In the genomic region with DNA sequence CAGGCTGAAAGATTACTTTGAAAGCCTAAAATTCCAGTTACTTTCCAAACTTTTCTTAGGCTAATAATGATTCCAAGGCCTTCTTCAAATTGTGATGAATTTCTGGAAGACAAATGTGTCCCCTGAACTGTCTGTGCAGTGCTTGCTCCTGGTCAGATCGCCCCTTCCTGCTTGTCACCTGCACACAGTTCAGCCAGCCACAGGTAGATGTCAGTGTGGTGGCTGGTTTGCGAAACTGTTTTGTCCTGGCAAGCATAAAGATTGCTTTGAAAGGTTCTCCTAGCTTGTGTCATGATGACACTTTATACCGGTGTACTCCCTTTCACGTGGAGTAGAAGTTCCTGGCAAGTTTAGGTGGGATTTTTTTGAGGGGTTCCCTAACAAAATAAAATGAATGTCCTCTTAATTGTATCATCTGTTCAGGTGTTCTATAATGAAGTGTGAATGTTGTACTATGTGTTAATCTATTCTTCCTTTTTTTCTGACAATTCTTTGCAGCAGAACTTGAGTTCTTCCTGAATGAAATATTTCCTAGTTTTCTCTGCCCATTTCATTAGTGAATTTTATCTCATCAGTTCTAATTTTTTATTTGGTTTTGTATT, we compare ENCODE assay signal across 8 cellular contexts.
DNase-seq lines count a peak whose midpoint lies in the region; ATAC-seq, FAIRE-seq and TF ChIP-seq lines count a peak whose summit lies in the region.

No MANE protein-coding gene starts in this region.

- H3K9me3 ChIP-seq in endodermal cell (ENCODE audit: control insufficient read depth, low read length) = no peaks in the 10 kb centered on the region
- no peaks in the 10 kb centered on the region for H3K9me3 ChIP-seq in neural progenitor cell (ENCODE audit: low read depth)

- no peaks in the 10 kb centered on the region for H3F3A ChIP-seq in GM23338 (replicated peaks; ENCODE audit: low read depth)
- H3F3A ChIP-seq in neural progenitor cell (ENCODE audit: low read depth) = no peaks in the 10 kb centered on the region

- peak; percentile 86 for FAIRE-seq in GM12891 (lab: Jason Lieb, UNC)

- H3K27me3 ChIP-seq in GM23338 (ENCODE audit: insufficient read depth) (no peaks in the 10 kb centered on the region), endodermal cell (ENCODE audit: control insufficient read depth, insufficient read depth, low read length, poor library complexity, severe bottlenecking) (no peaks in the 10 kb centered on the region), neural progenitor cell (no peaks in the 10 kb centered on the region)

- H3K36me3 Mint-ChIP-seq in GM23338 (ENCODE audit: low read depth) (no peaks in the 10 kb centered on the region), endodermal cell (ENCODE audit: low read depth) (no peaks in the 10 kb centered on the region), neural progenitor cell (no peaks in the 10 kb centered on the region)

- H3K79me2 ChIP-seq in GM23338 (replicated peaks; ENCODE audit: insufficient read depth) = no peaks in the 10 kb centered on the region
- no peaks in the 10 kb centered on the region for H3K79me2 ChIP-seq in neural progenitor cell (ENCODE audit: low read depth)

- H3K4me3 Mint-ChIP-seq in GM23338 (no peak overlapping the region), endodermal cell (no peak overlapping the region), neural progenitor cell (no peak overlapping the region)

- TF ChIP-seq POLR2A in GM12891 (IDR thresholded peaks at IDR 0.05; ENCODE audit: low read depth, low read length) = no peak

- H3K9me3 Mint-ChIP-seq in GM23338 (no peaks in the 10 kb centered on the region), endodermal cell (no peaks in the 10 kb centered on the region), neural progenitor cell (no peaks in the 10 kb centered on the region)

- no peaks in the 10 kb centered on the region for H3K4me1 ChIP-seq in GM23338 (ENCODE audit: insufficient read depth)
- H3K4me1 ChIP-seq in endodermal cell (ENCODE audit: control insufficient read depth, insufficient read depth, low read length) = peaks cover 3% of the 10 kb centered on the region
- no peaks in the 10 kb centered on the region for H3K4me1 ChIP-seq in neural progenitor cell

- 20 to 31% methylated on average over 2 to 4 of the region's 4 CpGs for WGBS in endodermal cell (ENCODE audit: insufficient coverage in 1 of 2, insufficient read length in 1 of 2), 2 experiments

- H3K9ac ChIP-seq in endodermal cell (ENCODE audit: extremely low read depth, low read length, poor library complexity, severe bottlenecking) = no peak overlapping the region
- no peak overlapping the region for H3K9ac ChIP-seq in neural progenitor cell

- TF ChIP-seq CTCF in GM23338 (conservative IDR thresholded peaks at IDR 0.05; ENCODE audit: low read depth in 2 of 2) (peak; percentile 72 to 85), VCaP (conservative IDR thresholded peaks at IDR 0.05) (peak; percentile 92), endodermal cell (conservative IDR thresholded peaks at IDR 0.05) (peak; percentile 86), neural progenitor cell (IDR thresholded peaks at IDR 0.05) (peak; percentile 63)

- H3K4me2 ChIP-seq in GM23338 = no peak overlapping the region
- H3K4me2 ChIP-seq in neural progenitor cell = no peak overlapping the region

- H2AFZ ChIP-seq in GM23338 (no peak overlapping the region), neural progenitor cell (replicated peaks) (no peak overlapping the region)

- no peaks in the 10 kb centered on the region for H3K9me2 ChIP-seq in GM23338 (ENCODE audit: insufficient read depth)

- H3K27ac ChIP-seq in GM23338 (ENCODE audit: low read depth) (no peak overlapping the region), VCaP (no peak overlapping the region), endodermal cell (ENCODE audit: low read depth, low read length) (no peak overlapping the region), neural progenitor cell (no peak overlapping the region)

- ATAC-seq in GM23338 = peak; percentile 97

- H3K27ac Mint-ChIP-seq in GM23338 = no peak overlapping the region
- no peak overlapping the region for H3K27ac Mint-ChIP-seq in endodermal cell
- peak overlapping the region; percentile 78 for H3K27ac Mint-ChIP-seq in neural progenitor cell

- H3K4me1 Mint-ChIP-seq in GM23338 = peaks cover 17% of the 10 kb centered on the region
- H3K4me1 Mint-ChIP-seq in endodermal cell = peaks cover 32% of the 10 kb centered on the region
- H3K4me1 Mint-ChIP-seq in neural progenitor cell = peaks cover 39% of the 10 kb centered on the region

- H4K20me1 ChIP-seq in GM23338 (replicated peaks; ENCODE audit: insufficient read depth) = no peaks in the 10 kb centered on the region
- no peaks in the 10 kb centered on the region for H4K20me1 ChIP-seq in neural progenitor cell (ENCODE audit: low read depth)

- no peak for DNase-seq in GM12891 (ENCODE audit: insufficient read length, low spot score)
- peak; percentile 76 for DNase-seq in GM23338 (ENCODE audit: low spot score)
- DNase-seq in NCI-H1105 (lab: John Stamatoyannopoulos, UW) = peak; percentile 49
- DNase-seq in endodermal cell = peak; percentile 85
- DNase-seq in neural progenitor cell (ENCODE audit: low spot score) = peak; percentile 66
- DNase-seq in DMS114 treated with DMSO at 0.1 percent for 48 hours (lab: John Stamatoyannopoulos, UW; ENCODE audit: unreplicated experiment) = no peak
- no peak for DNase-seq in GF-D8 (lab: John Stamatoyannopoulos, UW)

- H3K27me3 Mint-ChIP-seq in GM23338 (ENCODE audit: insufficient read depth, low read depth, poor library complexity) (no peaks in the 10 kb centered on the region), endodermal cell (ENCODE audit: insufficient read depth) (no peaks in the 10 kb centered on the region), neural progenitor cell (ENCODE audit: insufficient read depth, low read depth) (peaks cover 2% of the 10 kb centered on the region)

- no peaks in the 10 kb centered on the region for H3K36me3 ChIP-seq in GM23338 (ENCODE audit: insufficient read depth)
- H3K36me3 ChIP-seq in endodermal cell (ENCODE audit: control insufficient read depth, insufficient read depth, low read length) = no peaks in the 10 kb centered on the region
- H3K36me3 ChIP-seq in neural progenitor cell = no peaks in the 10 kb centered on the region

- H3K4me3 ChIP-seq in GM23338 (no peak overlapping the region), endodermal cell (ENCODE audit: low read length) (no peak overlapping the region), neural progenitor cell (no peak overlapping the region)

TF ChIP-seq in GM12891, 5 proteins besides CTCF, POLR2A, EP300 and RAD21:
- TF ChIP-seq POU2F2 (IDR thresholded peaks at IDR 0.05; ENCODE audit: low read depth, low read length) (no peak), SPI1 (IDR thresholded peaks at IDR 0.05; ENCODE audit: low read depth, low read length) (no peak), TAF1 (IDR thresholded peaks at IDR 0.05; ENCODE audit: low read depth, low read length) (no peak), PAX5 (IDR thresholded peaks at IDR 0.05; ENCODE audit: insufficient read depth, low read length, severe bottlenecking) (no peak), POLR2AphosphoS5 (IDR thresholded peaks at IDR 0.05; ENCODE audit: low read depth, low read length) (no peak)

TF ChIP-seq in GM23338, 12 proteins besides CTCF, POLR2A, EP300 and RAD21 (continues in another document):
- TF ChIP-seq REST (IDR thresholded peaks at IDR 0.05; ENCODE audit: unreplicated experiment) (no peak), JUNB (IDR thresholded peaks at IDR 0.05; ENCODE audit: unreplicated experiment) (no peak), POLR2AphosphoS5 (IDR thresholded peaks at IDR 0.05; ENCODE audit: low read depth) (no peak), NANOG (IDR thresholded peaks at IDR 0.05; ENCODE audit: borderline replicate concordance) (no peak), ZNF114 (CRISPR knock-in tag; IDR thresholded peaks at IDR 0.05) (no peak), STAT1 (IDR thresholded peaks at IDR 0.05; ENCODE audit: unreplicated experiment) (no peak)
- TF ChIP-seq, protein P1, sequence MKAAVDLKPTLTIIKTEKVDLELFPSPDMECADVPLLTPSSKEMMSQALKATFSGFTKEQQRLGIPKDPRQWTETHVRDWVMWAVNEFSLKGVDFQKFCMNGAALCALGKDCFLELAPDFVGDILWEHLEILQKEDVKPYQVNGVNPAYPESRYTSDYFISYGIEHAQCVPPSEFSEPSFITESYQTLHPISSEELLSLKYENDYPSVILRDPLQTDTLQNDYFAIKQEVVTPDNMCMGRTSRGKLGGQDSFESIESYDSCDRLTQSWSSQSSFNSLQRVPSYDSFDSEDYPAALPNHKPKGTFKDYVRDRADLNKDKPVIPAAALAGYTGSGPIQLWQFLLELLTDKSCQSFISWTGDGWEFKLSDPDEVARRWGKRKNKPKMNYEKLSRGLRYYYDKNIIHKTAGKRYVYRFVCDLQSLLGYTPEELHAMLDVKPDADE (IDR thresholded peaks at IDR 0.05) = no peak

Comparison
In these comparisons a context has a peak if more than half of its experiments do, and no peak if none do; other contexts are left out.
1. DNase-seq: peak in GM23338 (single experiment), NCI-H1105 (single experiment), endodermal cell (single experiment) and neural progenitor cell (single experiment); none in GM12891 (single experiment), DMS114 treated with DMSO at 0.1 percent for 48 hours (single experiment) and GF-D8 (single experiment).
2. Peak in every context shown above with its lines, with median percentiles within 50 percentile points of each other: CTCF ChIP-seq.